ENCODE assay signal across 27 cellular contexts in the genomic region with DNA sequence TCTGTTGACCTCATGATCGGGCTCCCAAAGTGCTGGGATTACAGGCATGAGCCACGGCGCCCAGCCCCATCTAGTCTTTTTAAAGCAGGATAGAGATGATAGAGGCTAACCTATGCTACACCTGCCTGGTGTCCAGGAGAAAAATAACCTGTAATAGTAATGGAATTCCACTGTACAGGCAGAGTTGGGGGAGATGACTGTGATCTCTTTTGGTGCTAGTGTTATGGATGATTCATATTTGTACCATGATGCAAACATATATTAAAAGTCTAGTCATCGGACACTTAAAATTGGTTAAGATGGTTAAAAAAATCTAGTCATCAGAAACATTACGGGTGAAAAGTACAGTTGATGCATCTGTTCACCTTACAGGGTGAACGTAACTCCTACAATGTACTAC. TPM values are rescaled to one million over a fixed set of nuclear protein-coding genes. Genes with fewer than 3 reads are reported as not detected.
DNase-seq lines count a peak whose midpoint lies in the region; ATAC-seq, FAIRE-seq and TF ChIP-seq lines count a peak whose summit lies in the region.
"Had no signal": no experiment of that assay in that cellular context is flagged by ENCODE, and none has a peak within 500 bp of the region (broad histone marks: within the 10 kb centered on the region; RNA-seq: fewer than 3 reads in every experiment).

No MANE protein-coding gene starts in this region.

- DNase-seq in GM23248: peak; percentile 27
- peak; percentile 75 for DNase-seq in PC-3
- peak; percentile 34 for DNase-seq in bronchial epithelial cell (ENCODE audit: low read depth)
- DNase-seq in activated CD4-positive, alpha-beta T cell treated with anti-CD3 and anti-CD28 coated beads for 1 hour: no peak
- no peak for DNase-seq in Kasumi-1 (lab: John Stamatoyannopoulos, UW)
- DNase-seq in OCI-M2 (lab: John Stamatoyannopoulos, UW; ENCODE audit: unreplicated experiment): no peak
- DNase-seq: AML-193; CD4-positive, alpha-beta T cell; GDM1; H7; KG1; NCI-H1048; NCI-H1417 treated with DMSO at 0.1 percent for 48 hours; NCI-H1694 treated with DMSO at 0.1 percent for 48 hours; NCI-H2081; NCI-H2227 treated with DMSO at 0.1 percent for 48 hours; NCI-H510A; NCI-H69; Peyer's patch; SJCRH30; T-cell had no signal

- WGBS in GM23248 (ENCODE audit: low coverage in 1 of 2, low lambda C conversion rate in 2 of 2, missing lambda C conversion rate in 2 of 2), 2 experiments: 70 to 73% methylated on average over 6 of the region's 6 CpGs

- H3K9me2 ChIP-seq in GM23248 (ENCODE audit: insufficient read depth) (no peaks in the 10 kb centered on the region), PC-3 (replicated peaks; ENCODE audit: low read length) (no peaks in the 10 kb centered on the region)

- peaks cover under 1% of the 10 kb centered on the region; the same call in 1 of the 2 replicates for H3K79me2 ChIP-seq in GM23248 (ENCODE audit: insufficient read depth)
- H3K79me2 ChIP-seq in PC-3 (ENCODE audit: low read length): no peaks in the 10 kb centered on the region

- in situ Hi-C loops in GM23248 (cut with MboI): no loop called here

- H3F3A ChIP-seq in GM23248 (ENCODE audit: insufficient read depth) (peaks cover 1% of the 10 kb centered on the region; the same call in 1 of the 2 replicates), PC-3 (ENCODE audit: low read length, unreplicated experiment) (no peaks in the 10 kb centered on the region)

- H2AFZ ChIP-seq in GM23248 (no peak overlapping the region), PC-3 (ENCODE audit: low read length) (no peak overlapping the region)

- H3K9ac ChIP-seq in GM23248: no peak overlapping the region
- no peak overlapping the region for H3K9ac ChIP-seq in PC-3 (ENCODE audit: low read length)
- H3K9ac ChIP-seq: BLaER1 treated with 17β-estradiol and CSF1 and Interleukin-3, amounts not matched to agents 10 nM and 100 nM had no signal

- H4K20me1 ChIP-seq in GM23248 (ENCODE audit: insufficient read depth) (no peaks in the 10 kb centered on the region), PC-3 (ENCODE audit: low read length) (no peaks in the 10 kb centered on the region)
- H4K20me1 ChIP-seq: BLaER1 treated with 17β-estradiol and CSF1 and Interleukin-3, amounts not matched to agents 10 nM and 100 nM had no signal

- TF ChIP-seq CTCF in PC-3 (conservative IDR thresholded peaks at IDR 0.05; ENCODE audit: low read depth, low read length): no peak
- TF ChIP-seq CTCF in bronchial epithelial cell (IDR thresholded peaks at IDR 0.05; ENCODE audit: insufficient read depth, low read length, severe bottlenecking): no peak

- no peak overlapping the region for H3K27ac ChIP-seq in GM23248
- H3K27ac ChIP-seq in PC-3 (ENCODE audit: low read length): no peak overlapping the region
- H3K27ac ChIP-seq: A549; BLaER1 treated with 17β-estradiol and CSF1 and Interleukin-3, amounts not matched to agents 10 nM and 100 nM; Peyer's patch; SJCRH30 had no signal

- no peaks in the 10 kb centered on the region for H3K36me3 ChIP-seq in GM23248 (ENCODE audit: low read depth)
- H3K36me3 ChIP-seq in PC-3 (ENCODE audit: low read depth, low read length): no peaks in the 10 kb centered on the region
- no peaks in the 10 kb centered on the region for H3K36me3 ChIP-seq in bronchial epithelial cell (ENCODE audit: control insufficient read depth, insufficient read depth, low read length)
- H3K36me3 ChIP-seq: BLaER1 treated with 17β-estradiol and CSF1 and Interleukin-3, amounts not matched to agents 10 nM and 100 nM; Peyer's patch; SJCRH30 had no signal

- H3K9me3 ChIP-seq in GM23248 (ENCODE audit: low read depth) (no peaks in the 10 kb centered on the region), PC-3 (ENCODE audit: low read length) (peaks cover 11% of the 10 kb centered on the region)
- H3K9me3 ChIP-seq: Peyer's patch, SJCRH30 had no signal

- no TSS peak for BruUV-seq in PC-3 (replicated peaks; lab: Mats Ljungman, UMichigan)

- H3K4me1 ChIP-seq in GM23248 (ENCODE audit: insufficient read depth) (no peaks in the 10 kb centered on the region), PC-3 (ENCODE audit: insufficient read depth, low read length) (peaks cover 17% of the 10 kb centered on the region)
- H3K4me1 ChIP-seq: A549, SJCRH30 had no signal

- intact Hi-C loops in PC-3 (cut with micrococcal nuclease): no loop called here

- H3K4me3 ChIP-seq in GM23248 (no peak overlapping the region), PC-3 (ENCODE audit: low read length) (no peak overlapping the region), bronchial epithelial cell (ENCODE audit: low read depth, low read length) (no peak overlapping the region)
- H3K4me3 ChIP-seq: A549; BLaER1 treated with 17β-estradiol and CSF1 and Interleukin-3, amounts not matched to agents 10 nM and 100 nM; GM12878; Peyer's patch; SJCRH30 had no signal

- no peak for FAIRE-seq in bronchial epithelial cell (lab: Jason Lieb, UNC)
- FAIRE-seq: A549, D721Med, GM12878 had no signal

- no peak overlapping the region for H3K4me2 ChIP-seq in GM23248 (ENCODE audit: unreplicated experiment)
- 0 out of 2 replicates have a peak overlapping the region, but pooled peaks have one; percentile 1 for H3K4me2 ChIP-seq in PC-3 (ENCODE audit: low read length)
- H3K4me2 ChIP-seq: A549; BLaER1 treated with 17β-estradiol and CSF1 and Interleukin-3, amounts not matched to agents 10 nM and 100 nM had no signal

- POLR2A ChIA-PET in PC-3 (lab: Charles Lee; ENCODE audit: unreplicated experiment): interaction anchor here (0.5 to 0.7 kb wide), 2 partner anchors 30 to 228 kb away, joined by 4 to 5 read pairs; a partner anchor contains a TSS

- H3K27me3 ChIP-seq in GM23248 (replicated peaks; ENCODE audit: insufficient read depth) (no peaks in the 10 kb centered on the region), PC-3 (ENCODE audit: low read length) (no peaks in the 10 kb centered on the region), bronchial epithelial cell (ENCODE audit: control insufficient read depth, insufficient read depth, low read length) (no peaks in the 10 kb centered on the region)
- H3K27me3 ChIP-seq: BLaER1 treated with 17β-estradiol and CSF1 and Interleukin-3, amounts not matched to agents 10 nM and 100 nM; Peyer's patch; SJCRH30 had no signal

- CTCF ChIA-PET in PC-3 (lab: Charles Lee): no interaction called here

- ATAC-seq in PC-3 (peak; percentile 74), GM19328 (IDR thresholded peaks at IDR 0.05; ENCODE audit: unreplicated experiment) (no peak)
- ATAC-seq: A549, GM12878, Right ventricle myocardium inferior, T-cell had no signal

RNA-seq across cellular contexts. Expression of a gene that starts 6.1 kb away (rescaled TPM):
- total RNA-seq in GM23248 (2014; rRNA removed; shearing (Covaris generic)): 153 and 163 TPM in 2 replicates
- 181 and 186 TPM in 2 replicates for polyA plus RNA-seq in GM23248 (2016; fragmentation: Nextera tagmentation; extraction: Ambion mirVana)
- total RNA-seq in PC-3 (2014; rRNA removed) (161 and 213 TPM in 2 replicates), bronchial epithelial cell (129 and 143 TPM in 2 replicates)

RNA-seq across cellular contexts. Expression of a gene that starts 29.9 kb away (rescaled TPM):
- total RNA-seq in GM23248 (2014; rRNA removed; shearing (Covaris generic)): 6.4 and 8.1 TPM in 2 replicates
- 3.9 and 4.0 TPM in 2 replicates for polyA plus RNA-seq in GM23248 (2016; fragmentation: Nextera tagmentation; extraction: Ambion mirVana)
- total RNA-seq in PC-3 (2014; rRNA removed): 78.2 and 87.3 TPM in 2 replicates
- 32.1 and 33.5 TPM in 2 replicates for total RNA-seq in bronchial epithelial cell

RNA-seq across cellular contexts. Expression of a gene that starts 43.8 kb away (rescaled TPM):
- 5.7 and 7.1 TPM in 2 replicates for total RNA-seq in GM23248 (2014; rRNA removed; shearing (Covaris generic))
- polyA plus RNA-seq in GM23248 (2016; fragmentation: Nextera tagmentation; extraction: Ambion mirVana): 8.1 and 10.3 TPM in 2 replicates
- total RNA-seq in PC-3 (2014; rRNA removed): 29.2 and 39.0 TPM in 2 replicates
- 14.7 and 26.6 TPM in 2 replicates for total RNA-seq in bronchial epithelial cell

RNA-seq across cellular contexts. Expression of a gene that starts 56.8 kb away (rescaled TPM):
- 105 and 117 TPM in 2 replicates for total RNA-seq in GM23248 (2014; rRNA removed; shearing (Covaris generic))
- polyA plus RNA-seq in GM23248 (2016; fragmentation: Nextera tagmentation; extraction: Ambion mirVana): 103 and 110 TPM in 2 replicates
- total RNA-seq in PC-3 (2014; rRNA removed): 392 and 440 TPM in 2 replicates
- 196 and 350 TPM in 2 replicates for total RNA-seq in bronchial epithelial cell

Comparison
In these comparisons a context has a peak if more than half of its experiments do, and no peak if none do; other contexts are left out.
1. DNase-seq: peak in GM23248 (single experiment), PC-3 (single experiment) and bronchial epithelial cell (single experiment); none in activated CD4-positive, alpha-beta T cell treated with anti-CD3 and anti-CD28 coated beads for 1 hour (single experiment), Kasumi-1 (0 of 2) and OCI-M2 (single experiment).